ENCODE assay signal across 23 cellular contexts in genomic region chr15:88489321-88489720, GRCh38. TPM values are rescaled to one million over a fixed set of nuclear protein-coding genes. Genes with fewer than 3 reads are reported as not detected.
DNase-seq lines count a peak whose midpoint lies in the region; ATAC-seq and TF ChIP-seq lines count a peak whose summit lies in the region.
"Had no signal": no experiment of that assay in that cellular context is flagged by ENCODE, and none has a peak within 500 bp of the region (broad histone marks: within the 10 kb centered on the region; RNA-seq: fewer than 3 reads in every experiment).

No MANE protein-coding gene starts in this region.

- peaks cover 16 to 21% of the 10 kb centered on the region in 2 donors for H3K4me1 ChIP-seq in neuronal stem cell (ENCODE audit: control insufficient read depth in 2 of 2, insufficient read depth in 1 of 2, low read depth in 1 of 2, low read length in 2 of 2)
- H3K4me1 ChIP-seq in body of pancreas, result no peaks in the 10 kb centered on the region
- H3K4me1 ChIP-seq: esophagus muscularis mucosa, SJSA1 had no signal

- H3K27ac ChIP-seq in neuronal stem cell (replicated peaks; ENCODE audit: low read length) (no peak overlapping the region), body of pancreas (no peak overlapping the region), coronary artery (no peak overlapping the region)
- H3K27ac ChIP-seq: esophagus muscularis mucosa, SJSA1, thoracic aorta had no signal

- H3K9me3 Mint-ChIP-seq in HFFc6 (no peaks in the 10 kb centered on the region), nephron progenitor cell (no peaks in the 10 kb centered on the region)
- H3K9me3 Mint-ChIP-seq in activated T-helper 17 cell treated with anti-CD3 and anti-CD28 coated beads, Interleukin-2, amount 50 U/mL, for 72 hours, result no peaks in the 10 kb centered on the region
- H3K9me3 Mint-ChIP-seq: activated T-helper 2 cell treated with anti-CD3 and anti-CD28 coated beads, Interferon-gamma antibody, Interleukin-2, Interleukin-4, amounts not matched to agents 10 μg/mL and 5 μg/mL and 100 μg/mL, durations not matched to agents 14 hours and 24 hours and 36 hours; brain; effector memory CD8-positive, alpha-beta T cell had no signal

- DNase-seq in HFFc6 (no peak), neuronal stem cell (ENCODE audit: low spot score) (no peak), body of pancreas (no peak), nephron progenitor cell (no peak), NCI-H1105 treated with DMSO at 0.1 percent for 48 hours (lab: John Stamatoyannopoulos, UW) (no peak), coronary artery (ENCODE audit: low spot score) (no peak)
- DNase-seq: activated CD4-positive, alpha-beta T cell treated with anti-CD3 and anti-CD28 coated beads, Interleukin-2, amount 50 U/mL, for 1 hour; CD4-positive, alpha-beta memory T cell; effector memory CD8-positive, alpha-beta T cell; GOT3; KBM-7; NCI-H2029 treated with DMSO at 0.1 percent for 48 hours; occipital lobe; stimulated activated CD4-positive, alpha-beta T cell treated with anti-CD3 and anti-CD28 coated beads, Interleukin-2, amount 100 ng/mL, for 48 hours; stimulated activated naive CD4-positive, alpha-beta T cell treated with Interleukin-2 at 50 U/mL for 16 hours; T-helper 17 cell had no signal

- no peak overlapping the region for H3K14ac ChIP-seq in neuronal stem cell (ENCODE audit: low read length)

- H3K4ac ChIP-seq in neuronal stem cell (ENCODE audit: low read length), result no peak overlapping the region

- H4K8ac ChIP-seq in neuronal stem cell (ENCODE audit: low read depth, low read length), result no peak overlapping the region

- TF ChIP-seq POLR2A in body of pancreas (IDR thresholded peaks at IDR 0.05), result no peak

- peak overlapping the region; percentile 36 for H2AK5ac ChIP-seq in neuronal stem cell (ENCODE audit: low read depth, low read length)

- no peak overlapping the region for H3K9ac ChIP-seq in neuronal stem cell (ENCODE audit: low read depth, low read length, poor library complexity)

- H3K4me3 Mint-ChIP-seq in HFFc6 (no peak overlapping the region), nephron progenitor cell (no peak overlapping the region)
- H3K4me3 Mint-ChIP-seq in activated T-helper 17 cell treated with anti-CD3 and anti-CD28 coated beads, Interleukin-2, amount 50 U/mL, for 72 hours, result no peak overlapping the region
- H3K4me3 Mint-ChIP-seq: brain; CD4-positive, alpha-beta memory T cell; effector memory CD8-positive, alpha-beta T cell; T-helper 17 cell had no signal

- no peak overlapping the region for H2BK15ac ChIP-seq in neuronal stem cell (ENCODE audit: low read length)

- no peaks in the 10 kb centered on the region for H3K27me3 Mint-ChIP-seq in HFFc6 (ENCODE audit: insufficient read depth)
- no peaks in the 10 kb centered on the region for H3K27me3 Mint-ChIP-seq in activated T-helper 17 cell treated with anti-CD3 and anti-CD28 coated beads, Interleukin-2, amount 50 U/mL, for 72 hours
- H3K27me3 Mint-ChIP-seq in nephron progenitor cell (ENCODE audit: low read depth, poor library complexity), result peaks cover 20% of the 10 kb centered on the region
- H3K27me3 Mint-ChIP-seq: effector memory CD8-positive, alpha-beta T cell; T-helper 17 cell had no signal

- peak overlapping the region; percentile 70 for H2BK5ac ChIP-seq in neuronal stem cell (ENCODE audit: low read length)

- H3K36me3 Mint-ChIP-seq in HFFc6 (ENCODE audit: low read depth), result no peaks in the 10 kb centered on the region
- no peaks in the 10 kb centered on the region for H3K36me3 Mint-ChIP-seq in activated T-helper 17 cell treated with anti-CD3 and anti-CD28 coated beads, Interleukin-2, amount 50 U/mL, for 72 hours (ENCODE audit: low read depth)
- H3K36me3 Mint-ChIP-seq in nephron progenitor cell (ENCODE audit: low read depth), result no peaks in the 10 kb centered on the region
- H3K36me3 Mint-ChIP-seq: brain; CD4-positive, alpha-beta memory T cell had no signal

- no peak overlapping the region for H3K4me2 ChIP-seq in neuronal stem cell (ENCODE audit: insufficient read depth, low read length, poor library complexity, severe bottlenecking)

- peak overlapping the region; percentile 11 for H2BK120ac ChIP-seq in neuronal stem cell (ENCODE audit: low read depth, low read length)

- H3K18ac ChIP-seq in neuronal stem cell (ENCODE audit: low read length), result peak overlapping the region; percentile 65

- no peaks in the 10 kb centered on the region for H3K27me3 ChIP-seq in neuronal stem cell (ENCODE audit: control insufficient read depth in 3 of 3, insufficient read depth in 3 of 3, low read depth in 1 of 3, low read length in 3 of 3)
- H3K27me3 ChIP-seq in body of pancreas, result no peaks in the 10 kb centered on the region
- H3K27me3 ChIP-seq: esophagus muscularis mucosa, SJSA1 had no signal

- H3K4me3 ChIP-seq in neuronal stem cell (ENCODE audit: low read length in 2 of 2) (no peak overlapping the region), body of pancreas (no peak overlapping the region), coronary artery (no peak overlapping the region)
- H3K4me3 ChIP-seq: esophagus muscularis mucosa, SJSA1, thoracic aorta had no signal

- peak overlapping the region; percentile 8 for H3K23ac ChIP-seq in neuronal stem cell (ENCODE audit: low read depth, low read length, poor library complexity)

- WGBS in neuronal stem cell (ENCODE audit: extremely low coverage in 2 of 2, insufficient read length in 2 of 2, insufficient replicate concordance in 1 of 2), 2 donors, result no CpG with 5 or more reads among the region's 4 CpGs
- 76 to 93% methylated on average over 3 to 4 of the region's 4 CpGs for WGBS in body of pancreas, 2 donors

- TF ChIP-seq CTCF in GM12872 (IDR thresholded peaks at IDR 0.05; ENCODE audit: insufficient read depth, low read depth, low read length), result 0 out of 3 replicates have a peak, but pooled peaks have one; percentile 17
- TF ChIP-seq CTCF in HFFc6 (IDR thresholded peaks at IDR 0.05), result peak; percentile 41; the same call in 1 of the 2 replicates
- TF ChIP-seq CTCF in body of pancreas (IDR thresholded peaks at IDR 0.05), result no peak
- TF ChIP-seq CTCF in nephron progenitor cell (IDR thresholded peaks at IDR 0.05), result no peak
- no peak for TF ChIP-seq CTCF in coronary artery (IDR thresholded peaks at IDR 0.05)

- H4K91ac ChIP-seq in neuronal stem cell (ENCODE audit: low read depth, low read length, poor library complexity), result no peak overlapping the region

- H2BK12ac ChIP-seq in neuronal stem cell (ENCODE audit: low read length), result no peak overlapping the region

- peaks cover 39% of the 10 kb centered on the region for H3K4me1 Mint-ChIP-seq in HFFc6 (ENCODE audit: low read depth)
- H3K4me1 Mint-ChIP-seq in activated T-helper 17 cell treated with anti-CD3 and anti-CD28 coated beads, Interleukin-2, amount 50 U/mL, for 72 hours, result no peaks in the 10 kb centered on the region
- H3K4me1 Mint-ChIP-seq in nephron progenitor cell, result no peaks in the 10 kb centered on the region
- H3K4me1 Mint-ChIP-seq: CD4-positive, alpha-beta memory T cell had no signal

- H3K9me3 ChIP-seq in neuronal stem cell (replicated peaks in 1 of 2; ENCODE audit: control insufficient read depth in 2 of 2, insufficient read depth in 1 of 2, low read depth in 1 of 2, low read length in 2 of 2) (no peaks in the 10 kb centered on the region), body of pancreas (no peaks in the 10 kb centered on the region)
- H3K9me3 ChIP-seq: esophagus muscularis mucosa, SJSA1, thoracic aorta had no signal

- no peak for ATAC-seq in activated T-helper 17 cell treated with anti-CD3 and anti-CD28 coated beads, Interleukin-2, amount 50 U/mL, for 72 hours (replicated peaks)
- no peak for ATAC-seq in body of pancreas
- ATAC-seq: effector memory CD8-positive, alpha-beta T cell; T-helper 17 cell had no signal

- no peak overlapping the region for H2AFZ ChIP-seq in neuronal stem cell (ENCODE audit: low read length)

- H3K79me1 ChIP-seq in neuronal stem cell (ENCODE audit: low read depth, low read length), result no peaks in the 10 kb centered on the region

- H3K36me3 ChIP-seq in neuronal stem cell (replicated peaks in 1 of 2; ENCODE audit: control insufficient read depth in 2 of 2, insufficient read depth in 2 of 2, low read length in 2 of 2) (no peaks in the 10 kb centered on the region), body of pancreas (replicated peaks in 1 of 2; ENCODE audit: insufficient read depth in 1 of 2, low read depth in 2 of 2) (no peaks in the 10 kb centered on the region)
- H3K36me3 ChIP-seq: SJSA1, thoracic aorta had no signal

- intact Hi-C loops in body of pancreas (cut with DNase I), result no loop called here

- H3K27ac Mint-ChIP-seq in HFFc6, result no peak overlapping the region
- peak overlapping the region; percentile 32 for H3K27ac Mint-ChIP-seq in activated T-helper 17 cell treated with anti-CD3 and anti-CD28 coated beads, Interleukin-2, amount 50 U/mL, for 72 hours
- H3K27ac Mint-ChIP-seq in nephron progenitor cell, result no peak overlapping the region
- H3K27ac Mint-ChIP-seq: activated T-helper 2 cell treated with anti-CD3 and anti-CD28 coated beads, Interferon-gamma antibody, Interleukin-2, Interleukin-4, amounts not matched to agents 10 μg/mL and 5 μg/mL and 100 μg/mL, durations not matched to agents 14 hours and 24 hours and 36 hours; effector memory CD8-positive, alpha-beta T cell; T-helper 17 cell had no signal

RNA-seq across cellular contexts. Expression of gene MRPS11, which starts 21.8 kb away (rescaled TPM):
- 10 to 100 TPM; 63.4 to 75.9 (median 69.4) TPM for total RNA-seq in HFFc6 (2021; fragmentation: NEBNext Ultra II Directional; extraction: Animal tissue kit (Norgen Biotek cat#: 25700))
- total RNA-seq in activated T-helper 17 cell treated with anti-CD3 and anti-CD28 coated beads, Interleukin-2, amount 50 U/mL, for 72 hours, result 10 to 100 TPM; 44.4 to 75.0 TPM
- 31.3 TPM for polyA plus RNA-seq in neuronal stem cell (2013, experiment 1 of 2)
- 29.5 TPM for polyA plus RNA-seq in neuronal stem cell (2013, experiment 2 of 2)
- 10 to 100 TPM; 16.2 to 35.5 TPM for total RNA-seq in body of pancreas

RNA-seq across cellular contexts. Expression of gene MRPL46, which starts 22.1 kb away (rescaled TPM):
- total RNA-seq in HFFc6 (2021; fragmentation: NEBNext Ultra II Directional; extraction: Animal tissue kit (Norgen Biotek cat#: 25700)), result 10 to 100 TPM; 27.3 to 31.3 (median 29.0) TPM
- total RNA-seq in activated T-helper 17 cell treated with anti-CD3 and anti-CD28 coated beads, Interleukin-2, amount 50 U/mL, for 72 hours, result 10 to 100 TPM; 26.4 to 34.3 TPM
- 26.2 TPM for polyA plus RNA-seq in neuronal stem cell (2013, experiment 1 of 2)
- polyA plus RNA-seq in neuronal stem cell (2013, experiment 2 of 2), result 25.7 TPM
- total RNA-seq in body of pancreas, result 10 to 100 TPM in 1 of 2 donors, 1 to 10 TPM in 1; 9.6 to 16.2 TPM

RNA-seq across cellular contexts. Expression of gene DET1, which starts 57.2 kb away (rescaled TPM):
- 1 to 10 TPM; 4.9 to 7.1 (median 6.2) TPM for total RNA-seq in HFFc6 (2021; fragmentation: NEBNext Ultra II Directional; extraction: Animal tissue kit (Norgen Biotek cat#: 25700))
- total RNA-seq in activated T-helper 17 cell treated with anti-CD3 and anti-CD28 coated beads, Interleukin-2, amount 50 U/mL, for 72 hours, result 1 to 10 TPM; 2.3 to 4.2 TPM
- 9.6 TPM for polyA plus RNA-seq in neuronal stem cell (2013, experiment 1 of 2)
- 8.6 TPM for polyA plus RNA-seq in neuronal stem cell (2013, experiment 2 of 2)
- total RNA-seq in body of pancreas, result 1 to 10 TPM; 8.2 to 8.3 TPM

Comparison
In these comparisons a context has a peak if more than half of its experiments do, and no peak if none do; other contexts are left out.
1. CTCF ChIP-seq: peak in GM12872 (single experiment) and HFFc6 (single experiment); none in body of pancreas (0 of 7), nephron progenitor cell (single experiment) and coronary artery (single experiment).